In the genomic region with DNA sequence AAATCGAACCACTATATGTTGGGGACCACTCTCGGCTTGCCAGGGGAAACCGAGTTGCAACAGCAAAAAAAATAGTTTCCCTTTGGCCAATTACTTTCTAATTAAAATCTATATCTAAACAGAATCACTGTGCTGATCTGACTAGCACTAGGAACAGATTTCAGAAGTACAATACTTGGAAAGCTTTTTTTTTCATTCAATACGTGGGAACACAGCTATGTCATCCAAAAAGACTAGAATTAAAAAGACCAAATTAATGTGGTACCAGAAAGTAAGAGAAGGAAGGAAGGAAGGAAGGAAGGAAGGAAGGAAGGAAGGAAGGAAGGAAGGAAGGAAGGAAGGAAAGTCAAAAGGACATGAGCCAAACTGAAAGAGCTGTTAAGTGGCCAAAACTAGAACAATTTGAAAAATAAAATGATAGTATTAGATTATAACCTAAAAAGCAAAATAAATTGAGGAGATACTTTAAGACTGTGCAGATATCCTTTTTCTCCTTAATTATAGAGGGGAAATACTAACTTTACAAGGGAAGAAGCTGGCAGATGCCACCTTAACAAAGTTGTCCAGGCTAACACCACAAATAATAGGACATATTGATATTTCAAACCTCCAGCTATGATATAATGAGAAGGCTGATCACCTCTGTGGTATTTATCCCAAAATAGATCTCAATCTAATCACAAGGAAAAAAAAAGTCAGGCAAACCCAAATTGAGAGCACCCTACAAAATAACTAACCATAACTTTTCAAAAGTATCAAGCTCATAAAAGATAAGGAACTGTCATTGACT, we compare ENCODE assay signal across 24 cellular contexts.
"Had no signal": no experiment of that assay in that cellular context is flagged by ENCODE, and none has a peak within 500 bp of the region (broad histone marks: within the 10 kb centered on the region; RNA-seq: fewer than 3 reads in every experiment).

No MANE protein-coding gene starts in this region.

- H3K4me1 Mint-ChIP-seq: nephron; neural progenitor cell; stimulated activated memory B cell treated with anti-CD40 and anti-IgM and Interleukin-4, amounts not matched to agents 10 μg/mL and 1 μg/mL and 100 μg/mL, for 72 hours had no signal

- H3K4me3 Mint-ChIP-seq: memory B cell; naive thymus-derived CD8-positive, alpha-beta T cell; nephron; neural progenitor cell; stimulated activated memory B cell treated with anti-CD40 and anti-IgM and Interleukin-4, amounts not matched to agents 10 μg/mL and 1 μg/mL and 100 μg/mL, for 72 hours; type B pancreatic cell had no signal

- DNase-seq: islet precursor cell; left ventricle myocardium inferior; naive thymus-derived CD8-positive, alpha-beta T cell; occipital lobe; ovary; right lobe of liver; stimulated activated CD4-positive, alpha-beta T cell treated with anti-CD3 and anti-CD28 coated beads, Interleukin-1b, Interleukin-23, amount 100 ng/mL, for 48 hours; stimulated activated CD4-positive, alpha-beta T cell treated with anti-CD3 and anti-CD28 coated beads, Interleukin-2, amount 100 ng/mL, for 48 hours; stimulated activated CD4-positive, alpha-beta T cell treated with anti-CD3 and anti-CD28 coated beads, Interleukin-4, amount 100 ng/mL, for 4 hours; stimulated activated CD8-positive, alpha-beta memory T cell treated with anti-CD3 and anti-CD28 coated beads, Interleukin-4, amount 100 ng/mL, for 48 hours; stimulated activated naive CD4-positive, alpha-beta T cell treated with Interleukin-2 at 50 U/mL for 16 hours; uterus had no signal

- H3K36me3 ChIP-seq: left ventricle myocardium inferior, neural progenitor cell, neutrophil, ovary, right atrium auricular region, right lobe of liver, tibial nerve, uterus had no signal

- H3K9me3 Mint-ChIP-seq: memory B cell; naive thymus-derived CD8-positive, alpha-beta T cell; nephron; neural progenitor cell; stimulated activated memory B cell treated with anti-CD40 and anti-IgM and Interleukin-4, amounts not matched to agents 10 μg/mL and 1 μg/mL and 100 μg/mL, for 72 hours; type B pancreatic cell had no signal

- H3K4me3 ChIP-seq: hepatocyte, left ventricle myocardium inferior, lung, neural progenitor cell, ovary, right atrium auricular region, right lobe of liver, smooth muscle cell, tibial nerve, uterus had no signal

- H3K36me3 Mint-ChIP-seq: memory B cell; naive thymus-derived CD8-positive, alpha-beta T cell; stimulated activated memory B cell treated with anti-CD40 and anti-IgM and Interleukin-4, amounts not matched to agents 10 μg/mL and 1 μg/mL and 100 μg/mL, for 72 hours had no signal

- ATAC-seq: naive thymus-derived CD8-positive, alpha-beta T cell; right lobe of liver; stimulated activated memory B cell treated with anti-CD40 and anti-IgM and Interleukin-4, amounts not matched to agents 10 μg/mL and 1 μg/mL and 100 μg/mL, for 72 hours had no signal

- H3K27me3 ChIP-seq: hepatocyte, neural progenitor cell, neutrophil, ovary, right atrium auricular region, right lobe of liver, tibial nerve, uterus had no signal

- H3K4me2 ChIP-seq: hepatocyte, neural progenitor cell, smooth muscle cell had no signal

- H3K4me1 ChIP-seq: left ventricle myocardium inferior, neural progenitor cell, right atrium auricular region, right lobe of liver, tibial nerve, uterus had no signal

- H3K27ac ChIP-seq: hepatocyte, left ventricle myocardium inferior, neural progenitor cell, neutrophil, ovary, right atrium auricular region, right lobe of liver, tibial nerve, uterus had no signal

- H3K79me2 ChIP-seq: hepatocyte had no signal

- H3K9ac ChIP-seq: neural progenitor cell had no signal

- H3K27me3 Mint-ChIP-seq: memory B cell; progenitor cell of endocrine pancreas; stimulated activated memory B cell treated with anti-CD40 and anti-IgM and Interleukin-4, amounts not matched to agents 10 μg/mL and 1 μg/mL and 100 μg/mL, for 72 hours; type B pancreatic cell had no signal

- H3K9me3 ChIP-seq: left ventricle myocardium inferior, neutrophil, ovary, right atrium auricular region, right lobe of liver, tibial nerve, uterus had no signal

- H2AFZ ChIP-seq: hepatocyte, neural progenitor cell had no signal

- H3K27ac Mint-ChIP-seq: memory B cell; naive thymus-derived CD8-positive, alpha-beta T cell; nephron; neural progenitor cell; progenitor cell of endocrine pancreas; stimulated activated memory B cell treated with anti-CD40 and anti-IgM and Interleukin-4, amounts not matched to agents 10 μg/mL and 1 μg/mL and 100 μg/mL, for 72 hours; type B pancreatic cell had no signal
